Comparison of ENCODE assay signal across 9 cellular contexts in the genomic region with DNA sequence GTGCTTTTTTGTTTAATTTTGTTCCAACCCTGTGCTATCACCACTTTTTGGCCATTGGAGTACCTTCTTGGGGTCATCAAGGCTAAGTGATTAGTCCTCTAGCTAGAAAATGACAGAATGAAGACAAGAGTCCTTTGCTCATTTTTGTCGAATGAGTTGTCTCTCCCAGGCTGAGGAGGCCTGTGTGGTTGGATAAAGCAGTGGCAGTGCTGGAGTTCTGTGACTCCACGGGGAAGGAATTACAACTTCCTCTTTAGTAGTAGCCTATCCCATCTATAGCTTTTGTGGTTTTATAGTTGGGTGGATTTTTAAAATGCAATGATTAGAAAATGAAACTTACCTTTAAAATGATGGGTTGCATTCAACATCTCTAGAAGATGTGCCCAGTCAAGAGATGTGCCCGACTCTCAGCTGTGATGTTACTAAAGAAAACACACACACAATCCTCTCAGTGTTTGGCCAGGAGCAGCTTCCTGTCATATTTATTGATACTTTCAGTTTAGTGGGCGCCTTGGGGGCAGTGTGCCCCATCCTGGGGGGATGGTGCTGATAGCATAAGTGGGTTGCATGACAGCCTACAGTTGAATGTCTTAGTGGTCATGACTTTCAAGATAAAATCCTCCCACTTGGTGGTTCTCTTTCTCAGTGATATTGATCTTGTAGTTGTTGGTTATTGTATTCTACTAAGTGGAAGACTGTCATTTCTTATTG. TPM values are rescaled to one million over a fixed set of nuclear protein-coding genes. Genes with fewer than 3 reads are reported as not detected.
A peak's percentile ranks its signal among the peaks of the same experiment; 100 is the strongest.
DNase-seq lines count a peak whose midpoint lies in the region; ATAC-seq, FAIRE-seq and TF ChIP-seq lines count a peak whose summit lies in the region.
"Had no signal": no experiment of that assay in that cellular context is flagged by ENCODE, and none has a peak within 500 bp of the region (broad histone marks: within the 10 kb centered on the region; RNA-seq: fewer than 3 reads in every experiment).

No MANE protein-coding gene starts in this region.

- H3K27me3 ChIP-seq in astrocyte (ENCODE audit: insufficient read depth, low read length) (no peaks in the 10 kb centered on the region), smooth muscle cell (ENCODE audit: low read depth) (no peaks in the 10 kb centered on the region)

- no peaks in the 10 kb centered on the region for H3K36me3 Mint-ChIP-seq in astrocyte (ENCODE audit: low read depth, unreplicated experiment)

- peaks cover 1% of the 10 kb centered on the region for H3K9me3 Mint-ChIP-seq in astrocyte (ENCODE audit: unreplicated experiment)

- H3F3A ChIP-seq in smooth muscle cell (ENCODE audit: low read depth), result no peaks in the 10 kb centered on the region

- no peaks in the 10 kb centered on the region for H3K27me3 Mint-ChIP-seq in astrocyte (ENCODE audit: low read depth, unreplicated experiment)

- DNase-seq in activated CD8-positive, alpha-beta memory T cell treated with anti-CD3 and anti-CD28 coated beads for 24 hours, result peak; percentile 64
- DNase-seq in activated CD8-positive, alpha-beta memory T cell treated with anti-CD3 and anti-CD28 coated beads, Interleukin-2, amount 50 U/mL, for 4 hours, result no peak
- DNase-seq in NCI-H226 (peak; percentile 5), astrocyte (ENCODE audit: low read depth) (peak; percentile 52), Right ventricle myocardium superior (no peak), NCI-H446 treated with DMSO at 0.1 percent for 48 hours (lab: John Stamatoyannopoulos, UW) (no peak), smooth muscle cell (lab: John Stamatoyannopoulos, UW; ENCODE audit: unreplicated experiment) (no peak)
- DNase-seq in stimulated activated naive CD8-positive, alpha-beta T cell treated with anti-CD3 and anti-CD28 coated beads, Interleukin-15, Interleukin-2, amounts not matched to agents 100 U/mL and 50 U/mL, for 24 hours, result peak; percentile 51

- H3K4me2 ChIP-seq in astrocyte (ENCODE audit: low read length) (peak overlapping the region; percentile 52), smooth muscle cell (no peak overlapping the region)

- 68% methylated on average over 4 of the region's 4 CpGs for WGBS in smooth muscle cell (ENCODE audit: low lambda C conversion rate)

- H3K4me1 ChIP-seq in astrocyte (ENCODE audit: insufficient read depth, low read length) (peaks cover 16% of the 10 kb centered on the region), smooth muscle cell (ENCODE audit: low read depth) (no peaks in the 10 kb centered on the region)
- H3K4me1 ChIP-seq: HAP-1 had no signal

- TF ChIP-seq CTCF in astrocyte (IDR thresholded peaks at IDR 0.05; ENCODE audit: insufficient read depth, low read depth, low read length) (no peak), smooth muscle cell (IDR thresholded peaks at IDR 0.05; ENCODE audit: borderline replicate concordance, insufficient read depth, poor library complexity, severe bottlenecking) (no peak)

- no peaks in the 10 kb centered on the region for H4K20me1 ChIP-seq in astrocyte (ENCODE audit: insufficient read depth, low read length)
- H4K20me1 ChIP-seq in smooth muscle cell (ENCODE audit: low read depth), result no peaks in the 10 kb centered on the region

- ATAC-seq in stimulated activated naive CD8-positive, alpha-beta T cell treated with anti-CD3 and anti-CD28 coated beads, Interleukin-15, Interleukin-2, amounts not matched to agents 100 U/mL and 50 U/mL, for 24 hours, result peak; percentile 58
- no peak for ATAC-seq in Right ventricle myocardium superior (ENCODE audit: poor library complexity)

- no peaks in the 10 kb centered on the region for H3K36me3 ChIP-seq in astrocyte (ENCODE audit: insufficient read depth, low read length)
- H3K36me3 ChIP-seq in smooth muscle cell (ENCODE audit: low read depth), result no peaks in the 10 kb centered on the region
- H3K36me3 ChIP-seq: HAP-1 had no signal

- no peak overlapping the region for H2AFZ ChIP-seq in astrocyte (ENCODE audit: low read depth, low read length)
- H2AFZ ChIP-seq in smooth muscle cell (ENCODE audit: low read depth), result no peak overlapping the region

- H3K27ac ChIP-seq in astrocyte (ENCODE audit: low read depth, low read length) (no peak overlapping the region), smooth muscle cell (ENCODE audit: low read depth) (no peak overlapping the region)

- H3K79me2 ChIP-seq in astrocyte (ENCODE audit: insufficient read depth, low read length), result no peaks in the 10 kb centered on the region
- no peaks in the 10 kb centered on the region for H3K79me2 ChIP-seq in smooth muscle cell (ENCODE audit: low read depth)

- intact Hi-C loops in Right ventricle myocardium superior (cut with DNase I), result no loop called here

- H3K27ac Mint-ChIP-seq in astrocyte (ENCODE audit: unreplicated experiment), result peak overlapping the region; percentile 49

- no peak overlapping the region for H3K9ac ChIP-seq in astrocyte (ENCODE audit: low read length)
- no peak overlapping the region for H3K9ac ChIP-seq in smooth muscle cell (ENCODE audit: low read depth)

- no peak for FAIRE-seq in astrocyte (lab: Jason Lieb, UNC)

- no peaks in the 10 kb centered on the region for H3K9me3 ChIP-seq in astrocyte (ENCODE audit: insufficient read depth, low read depth, low read length)
- no peaks in the 10 kb centered on the region for H3K9me3 ChIP-seq in smooth muscle cell (replicated peaks; ENCODE audit: low read depth)
- H3K9me3 ChIP-seq: HAP-1 had no signal

- H3K4me3 Mint-ChIP-seq in astrocyte (ENCODE audit: unreplicated experiment), result no peak overlapping the region

- H3K4me3 ChIP-seq in astrocyte (ENCODE audit: insufficient read depth, low read depth, low read length), result no peak overlapping the region
- H3K4me3 ChIP-seq in smooth muscle cell, result no peak overlapping the region
- H3K4me3 ChIP-seq: HAP-1 had no signal

- peaks cover 23% of the 10 kb centered on the region for H3K4me1 Mint-ChIP-seq in astrocyte (ENCODE audit: low read depth, unreplicated experiment)

RNA-seq across cellular contexts. Expression of a gene that starts 11.9 kb away (rescaled TPM):
- total RNA-seq in astrocyte (2.8 and 4.7 TPM in 2 replicates), Right ventricle myocardium superior (4.9 TPM), smooth muscle cell (0.63 and 1.1 TPM in 2 replicates)
- polyA plus RNA-seq in smooth muscle cell, result 0.19 and 0.79 TPM in 2 replicates

Comparison
In these comparisons a context has a peak if more than half of its experiments do, and no peak if none do; other contexts are left out.
1. DNase-seq: peak in activated CD8-positive, alpha-beta memory T cell treated with anti-CD3 and anti-CD28 coated beads for 24 hours (single experiment), NCI-H226 (single experiment), astrocyte (single experiment) and stimulated activated naive CD8-positive, alpha-beta T cell treated with anti-CD3 and anti-CD28 coated beads, Interleukin-15, Interleukin-2, amounts not matched to agents 100 U/mL and 50 U/mL, for 24 hours (single experiment); none in activated CD8-positive, alpha-beta memory T cell treated with anti-CD3 and anti-CD28 coated beads, Interleukin-2, amount 50 U/mL, for 4 hours (single experiment), Right ventricle myocardium superior (single experiment), NCI-H446 treated with DMSO at 0.1 percent for 48 hours (single experiment) and smooth muscle cell (single experiment).